ENCODE assay signal across 28 cellular contexts in the genomic region with DNA sequence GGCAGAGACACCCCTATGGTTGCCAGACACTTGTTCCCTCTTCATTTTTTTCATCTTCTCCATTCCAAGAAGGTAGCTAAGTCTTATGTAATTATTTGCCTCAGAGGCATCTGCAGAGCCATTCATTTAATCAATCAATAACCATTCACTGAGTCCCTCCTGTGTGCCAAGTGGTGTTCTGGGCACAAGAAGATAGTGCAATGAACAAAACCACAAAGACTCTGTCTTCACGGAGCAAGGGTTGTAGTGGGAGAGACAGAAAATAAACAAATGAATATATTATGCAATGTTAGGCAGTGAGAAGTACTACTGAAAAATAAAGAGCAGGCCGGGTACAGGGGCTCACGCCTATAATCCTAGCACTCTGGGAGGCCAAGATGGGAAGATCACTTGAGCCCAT. TPM values are rescaled to one million over a fixed set of nuclear protein-coding genes. Genes with fewer than 3 reads are reported as not detected.
DNase-seq lines count a peak whose midpoint lies in the region; ATAC-seq and TF ChIP-seq lines count a peak whose summit lies in the region.
"Had no signal": no experiment of that assay in that cellular context is flagged by ENCODE, and none has a peak within 500 bp of the region (broad histone marks: within the 10 kb centered on the region; RNA-seq: fewer than 3 reads in every experiment).

No MANE protein-coding gene starts in this region.

- no peak for ATAC-seq in HG03342 (IDR thresholded peaks at IDR 0.05; ENCODE audit: unreplicated experiment)
- ATAC-seq: A549, GM23338, K562, SK-N-SH treated with all-trans-retinoic acid at 6 μM for 48 hours had no signal

- no peaks in the 10 kb centered on the region for H4K20me1 ChIP-seq in PC-9 (ENCODE audit: insufficient read depth)
- H4K20me1 ChIP-seq: BLaER1 treated with 17β-estradiol and CSF1 and Interleukin-3, amounts not matched to agents 10 nM and 100 nM had no signal

- BruUV-seq in PC-9 (replicated peaks; lab: Mats Ljungman, UMichigan): no TSS peak

- H3K36me3 ChIP-seq in PC-9 (ENCODE audit: low read depth): no peaks in the 10 kb centered on the region
- H3K36me3 ChIP-seq: BLaER1 treated with 17β-estradiol and CSF1 and Interleukin-3, amounts not matched to agents 10 nM and 100 nM; HAP-1; MG63 had no signal

- H3K27me3 Mint-ChIP-seq in progenitor cell of endocrine pancreas: no peaks in the 10 kb centered on the region

- H3K9me3 Mint-ChIP-seq in progenitor cell of endocrine pancreas (ENCODE audit: low read depth): no peaks in the 10 kb centered on the region
- H3K9me3 Mint-ChIP-seq: CD4-positive, alpha-beta T cell; GM23338; HFFc6 had no signal

- H3K9me2 ChIP-seq in PC-9 (ENCODE audit: insufficient read depth): no peaks in the 10 kb centered on the region

- H3K4me3 Mint-ChIP-seq in progenitor cell of endocrine pancreas (ENCODE audit: low read depth): no peak overlapping the region
- H3K4me3 Mint-ChIP-seq: CD4-positive, alpha-beta T cell; GM23338; HFFc6 had no signal

- H3K4me2 ChIP-seq in PC-9: no peak overlapping the region
- H3K4me2 ChIP-seq: A549; BLaER1 treated with 17β-estradiol and CSF1 and Interleukin-3, amounts not matched to agents 10 nM and 100 nM; GM23338 had no signal

- H3K27ac ChIP-seq in PC-9: no peak overlapping the region
- H3K27ac ChIP-seq: A549; BLaER1 treated with 17β-estradiol and CSF1 and Interleukin-3, amounts not matched to agents 10 nM and 100 nM; HL-60 had no signal

- TF ChIP-seq CTCF in NB4 (IDR thresholded peaks at IDR 0.05; ENCODE audit: low read depth, low read length): no peak
- no peak for TF ChIP-seq CTCF in progenitor cell of endocrine pancreas (IDR thresholded peaks at IDR 0.05; ENCODE audit: unreplicated experiment)
- no peak for TF ChIP-seq CTCF in PC-9 (conservative IDR thresholded peaks at IDR 0.05)

- H3F3A ChIP-seq in PC-9 (ENCODE audit: insufficient read depth, low read depth): peaks cover 22% of the 10 kb centered on the region

- H3K4me3 ChIP-seq in NB4 (ENCODE audit: low read depth, low read length) (no peak overlapping the region), PC-9 (no peak overlapping the region)
- H3K4me3 ChIP-seq: A549; BLaER1 treated with 17β-estradiol and CSF1 and Interleukin-3, amounts not matched to agents 10 nM and 100 nM; GM23338; HAP-1; K562; MG63 had no signal

- H3K4me1 Mint-ChIP-seq in progenitor cell of endocrine pancreas (ENCODE audit: low read depth): peaks cover 10% of the 10 kb centered on the region

- DNase-seq in H4 (ENCODE audit: low spot score) (peak; percentile 15), NB4 (ENCODE audit: low read depth) (peak; percentile 23), fibroblast of peridontal ligament (ENCODE audit: extremely low read depth) (peak; percentile 57), progenitor cell of endocrine pancreas (ENCODE audit: low spot score, unreplicated experiment) (no peak), PC-9 (no peak)
- DNase-seq in stimulated activated CD4-positive, alpha-beta T cell treated with anti-CD3 and anti-CD28 coated beads, Interleukin-15, amount 100 ng/mL, for 24 hours: no peak
- DNase-seq: AML-193; CD4-positive, alpha-beta T cell; DMS53; HFFc6; Kasumi-1; MG63; NCI-H1417; NCI-H1694; NCI-H2029 treated with DMSO at 0.1 percent for 48 hours; NCI-H2171; NCI-H226; NCI-H510A; NCI-H69; SIG-M5 had no signal

- no peaks in the 10 kb centered on the region for H3K9me3 ChIP-seq in PC-9 (ENCODE audit: insufficient read depth, low read depth)
- H3K9me3 ChIP-seq: A549; BLaER1 treated with 17β-estradiol and CSF1 and Interleukin-3, amounts not matched to agents 10 nM and 100 nM; HAP-1; MG63 had no signal

- H3K27ac Mint-ChIP-seq in progenitor cell of endocrine pancreas: peak overlapping the region; percentile 9
- H3K27ac Mint-ChIP-seq: CD4-positive, alpha-beta T cell; GM23338; HFFc6 had no signal

- no peaks in the 10 kb centered on the region for H3K79me2 ChIP-seq in PC-9 (ENCODE audit: low read depth)

- no peaks in the 10 kb centered on the region for H3K36me3 Mint-ChIP-seq in progenitor cell of endocrine pancreas (ENCODE audit: insufficient read depth)

- peaks cover 19% of the 10 kb centered on the region for H3K4me1 ChIP-seq in PC-9 (replicated peaks; ENCODE audit: insufficient read depth)

- no peak overlapping the region for H2AFZ ChIP-seq in PC-9
- H2AFZ ChIP-seq: GM23338 had no signal

- POLR2A ChIA-PET in PC-9 (lab: Charles Lee; ENCODE audit: unreplicated experiment): no interaction called here

- intact Hi-C loops in PC-9 (cut with micrococcal nuclease; ENCODE audit: unreplicated experiment): no loop called here

- CTCF ChIA-PET in PC-9 (lab: Charles Lee): no interaction called here

- TF ChIP-seq POLR2A in NB4 (IDR thresholded peaks at IDR 0.05; ENCODE audit: extremely low read depth, insufficient read length): no peak

- no peaks in the 10 kb centered on the region for H3K27me3 ChIP-seq in PC-9 (ENCODE audit: insufficient read depth, low read depth)
- H3K27me3 ChIP-seq: BLaER1 treated with 17β-estradiol and CSF1 and Interleukin-3, amounts not matched to agents 10 nM and 100 nM; MG63 had no signal

RNA-seq across cellular contexts. Expression of a gene that starts 41.4 kb away (rescaled TPM):
- 228 and 234 TPM in 2 replicates for total RNA-seq in H4 (2014; rRNA removed; shearing (Covaris generic))
- total RNA-seq in progenitor cell of endocrine pancreas: 384 and 394 TPM in 2 replicates
- total RNA-seq in PC-9 (2021): 91.7 and 94.0 TPM in 2 replicates

Comparison
In these comparisons a context has a peak if more than half of its experiments do, and no peak if none do; other contexts are left out.
1. DNase-seq: peak in H4 (single experiment), NB4 (single experiment) and fibroblast of peridontal ligament (single experiment); none in progenitor cell of endocrine pancreas (single experiment), stimulated activated CD4-positive, alpha-beta T cell treated with anti-CD3 and anti-CD28 coated beads, Interleukin-15, amount 100 ng/mL, for 24 hours (single experiment) and PC-9 (0 of 2).